32 cellular contexts compared by ENCODE assay signal in genomic region chr6:2416128-2416712, GRCh38.
"Had no signal": no experiment of that assay in that cellular context is flagged by ENCODE, and none has a peak within 500 bp of the region (broad histone marks: within the 10 kb centered on the region; RNA-seq: fewer than 3 reads in every experiment).

No MANE protein-coding gene starts in this region.

- H3K9me3 Mint-ChIP-seq: activated CD4-positive, alpha-beta memory T cell treated with anti-CD3 and anti-CD28 coated beads, Interleukin-2, amount 10 ng/mL, durations not matched to agents 7 days and 5 days; activated CD4-positive, alpha-beta T cell treated with anti-CD3 and anti-CD28 coated beads, Interleukin-2, amount 10 ng/mL, durations not matched to agents 7 days and 5 days; activated naive CD4-positive, alpha-beta T cell treated with anti-CD3 and anti-CD28 coated beads for 36 hours; activated naive CD4-positive, alpha-beta T cell treated with anti-CD3 and anti-CD28 coated beads, Interleukin-2, amount 50 U/mL, for 24 hours; activated naive CD8-positive, alpha-beta T cell treated with anti-CD3 and anti-CD28 coated beads for 36 hours; activated naive CD8-positive, alpha-beta T cell treated with anti-CD3 and anti-CD28 coated beads, Interleukin-2, amount 50 U/mL, for 24 hours; activated T-helper 1 cell treated with anti-CD3 and anti-CD28 coated beads, Interleukin-12 subunit alpha, Interleukin-12 subunit beta, Interleukin-2, Interleukin-4 antibody, amounts not matched to agents 30 ng/mL and 10 ng/mL and 1 ng/mL, durations not matched to agents 14 hours and 24 hours and 36 hours; activated T-helper 2 cell treated with anti-CD3 and anti-CD28 coated beads, Interferon-gamma antibody, Interleukin-2, Interleukin-4, amounts not matched to agents 10 μg/mL and 5 μg/mL and 100 μg/mL, durations not matched to agents 14 hours and 24 hours and 36 hours; effector memory CD8-positive, alpha-beta T cell had no signal

- H3K36me3 ChIP-seq: adrenal gland, gastrocnemius medialis had no signal

- H3K4me3 Mint-ChIP-seq: activated CD4-positive, alpha-beta memory T cell treated with anti-CD3 and anti-CD28 coated beads, Interleukin-2, amount 10 ng/mL, durations not matched to agents 7 days and 5 days; activated CD4-positive, alpha-beta T cell treated with anti-CD3 and anti-CD28 coated beads, Interleukin-2, amount 10 ng/mL, durations not matched to agents 7 days and 5 days; activated CD8-positive, alpha-beta memory T cell treated with anti-CD3 and anti-CD28 coated beads, Interleukin-2, amount 10 ng/mL, durations not matched to agents 7 days and 5 days; activated naive CD4-positive, alpha-beta T cell treated with anti-CD3 and anti-CD28 coated beads for 36 hours; activated naive CD4-positive, alpha-beta T cell treated with anti-CD3 and anti-CD28 coated beads, Interleukin-2, amount 50 U/mL, for 24 hours; activated naive CD8-positive, alpha-beta T cell treated with anti-CD3 and anti-CD28 coated beads for 36 hours; activated naive CD8-positive, alpha-beta T cell treated with anti-CD3 and anti-CD28 coated beads, Interleukin-2, amount 50 U/mL, for 24 hours; activated T-helper 1 cell treated with anti-CD3 and anti-CD28 coated beads, Interleukin-12 subunit alpha, Interleukin-12 subunit beta, Interleukin-2, Interleukin-4 antibody, amounts not matched to agents 30 ng/mL and 10 ng/mL and 1 ng/mL, durations not matched to agents 14 hours and 24 hours and 36 hours; effector memory CD8-positive, alpha-beta T cell had no signal

- H3K4me1 ChIP-seq: adrenal gland, body of pancreas, esophagus muscularis mucosa, gastrocnemius medialis, heart left ventricle had no signal

- H3K4me3 ChIP-seq: adrenal gland, body of pancreas, esophagus muscularis mucosa, gastrocnemius medialis, heart left ventricle had no signal

- ATAC-seq: activated CD8-positive, alpha-beta memory T cell treated with anti-CD3 and anti-CD28 coated beads, Interleukin-2, amount 10 ng/mL, durations not matched to agents 7 days and 5 days; activated naive CD8-positive, alpha-beta T cell treated with anti-CD3 and anti-CD28 coated beads, Interleukin-2, amount 50 U/mL, for 24 hours; body of pancreas; effector memory CD8-positive, alpha-beta T cell; foreskin keratinocyte; gastrocnemius medialis; heart left ventricle had no signal

- H3K4me1 Mint-ChIP-seq: activated CD4-positive, alpha-beta memory T cell treated with anti-CD3 and anti-CD28 coated beads, Interleukin-2, amount 10 ng/mL, durations not matched to agents 7 days and 5 days; activated CD4-positive, alpha-beta T cell treated with anti-CD3 and anti-CD28 coated beads, Interleukin-2, amount 10 ng/mL, durations not matched to agents 7 days and 5 days; activated CD8-positive, alpha-beta memory T cell treated with anti-CD3 and anti-CD28 coated beads, Interleukin-2, amount 10 ng/mL, durations not matched to agents 7 days and 5 days; activated naive CD4-positive, alpha-beta T cell treated with anti-CD3 and anti-CD28 coated beads, Interleukin-2, amount 50 U/mL, for 24 hours; activated naive CD8-positive, alpha-beta T cell treated with anti-CD3 and anti-CD28 coated beads for 36 hours; activated naive CD8-positive, alpha-beta T cell treated with anti-CD3 and anti-CD28 coated beads, Interleukin-2, amount 50 U/mL, for 24 hours had no signal

- DNase-seq: activated CD4-positive, alpha-beta memory T cell treated with anti-CD3 and anti-CD28 coated beads, Interleukin-2, amount 10 ng/mL, durations not matched to agents 7 days and 5 days; activated CD4-positive, alpha-beta T cell treated with anti-CD3 and anti-CD28 coated beads for 1 hour; activated CD4-positive, alpha-beta T cell treated with anti-CD3 and anti-CD28 coated beads for 4 hours; activated CD4-positive, alpha-beta T cell treated with anti-CD3 and anti-CD28 coated beads, Interleukin-2, amount 10 ng/mL, durations not matched to agents 7 days and 5 days; activated CD4-positive, alpha-beta T cell treated with anti-CD3 and anti-CD28 coated beads, Interleukin-2, amount 50 U/mL, for 4 hours; activated CD8-positive, alpha-beta memory T cell treated with anti-CD3 and anti-CD28 coated beads, Interleukin-2, amount 10 ng/mL, durations not matched to agents 7 days and 5 days; activated CD8-positive, alpha-beta memory T cell treated with anti-CD3 and anti-CD28 coated beads, Interleukin-2, amount 50 U/mL, for 4 hours; activated effector memory CD4-positive, alpha-beta T cell treated with anti-CD3 and anti-CD28 coated beads, Interleukin-2, amount 50 U/mL, for 16 hours; activated naive CD4-positive, alpha-beta T cell treated with anti-CD3 and anti-CD28 coated beads for 36 hours; activated naive CD8-positive, alpha-beta T cell treated with anti-CD3 and anti-CD28 coated beads for 36 hours; activated naive CD8-positive, alpha-beta T cell treated with anti-CD3 and anti-CD28 coated beads, Interleukin-2, amount 50 U/mL, for 24 hours; activated T-cell treated with anti-CD3 and anti-CD28 coated beads, Interleukin-2, amount 50 U/mL, for 1 hour; activated T-cell treated with anti-CD3 and anti-CD28 coated beads, Interleukin-2, amount 50 U/mL, for 48 hours; adrenal gland; amygdala; aorta; body of pancreas; caudate nucleus; cortex of kidney; dermis blood vessel endothelial cell; effector CD4-positive, alpha-beta T cell; effector memory CD8-positive, alpha-beta T cell; erythroblast; foreskin keratinocyte; gastrocnemius medialis; glutamatergic neuron; heart left ventricle; T-helper 2 cell had no signal

- H3K9me3 ChIP-seq: adrenal gland, body of pancreas, esophagus muscularis mucosa, gastrocnemius medialis, heart left ventricle had no signal

- H3K27me3 ChIP-seq: adrenal gland, body of pancreas, esophagus muscularis mucosa, foreskin keratinocyte, gastrocnemius medialis, heart left ventricle had no signal

- H3K27me3 Mint-ChIP-seq: activated CD4-positive, alpha-beta memory T cell treated with anti-CD3 and anti-CD28 coated beads, Interleukin-2, amount 10 ng/mL, durations not matched to agents 7 days and 5 days; activated CD4-positive, alpha-beta T cell treated with anti-CD3 and anti-CD28 coated beads, Interleukin-2, amount 10 ng/mL, durations not matched to agents 7 days and 5 days; activated CD8-positive, alpha-beta memory T cell treated with anti-CD3 and anti-CD28 coated beads, Interleukin-2, amount 10 ng/mL, durations not matched to agents 7 days and 5 days; activated naive CD4-positive, alpha-beta T cell treated with anti-CD3 and anti-CD28 coated beads, Interleukin-2, amount 50 U/mL, for 24 hours; activated naive CD8-positive, alpha-beta T cell treated with anti-CD3 and anti-CD28 coated beads for 36 hours; activated naive CD8-positive, alpha-beta T cell treated with anti-CD3 and anti-CD28 coated beads, Interleukin-2, amount 50 U/mL, for 24 hours; effector memory CD8-positive, alpha-beta T cell had no signal

- H3K27ac ChIP-seq: adrenal gland, body of pancreas, esophagus muscularis mucosa, foreskin keratinocyte, gastrocnemius medialis, heart left ventricle had no signal

- H3K27ac Mint-ChIP-seq: activated CD4-positive, alpha-beta memory T cell treated with anti-CD3 and anti-CD28 coated beads, Interleukin-2, amount 10 ng/mL, durations not matched to agents 7 days and 5 days; activated CD4-positive, alpha-beta T cell treated with anti-CD3 and anti-CD28 coated beads, Interleukin-2, amount 10 ng/mL, durations not matched to agents 7 days and 5 days; activated CD8-positive, alpha-beta memory T cell treated with anti-CD3 and anti-CD28 coated beads, Interleukin-2, amount 10 ng/mL, durations not matched to agents 7 days and 5 days; activated naive CD4-positive, alpha-beta T cell treated with anti-CD3 and anti-CD28 coated beads for 36 hours; activated naive CD4-positive, alpha-beta T cell treated with anti-CD3 and anti-CD28 coated beads, Interleukin-2, amount 50 U/mL, for 24 hours; activated naive CD8-positive, alpha-beta T cell treated with anti-CD3 and anti-CD28 coated beads for 36 hours; activated naive CD8-positive, alpha-beta T cell treated with anti-CD3 and anti-CD28 coated beads, Interleukin-2, amount 50 U/mL, for 24 hours; activated T-helper 1 cell treated with anti-CD3 and anti-CD28 coated beads, Interleukin-12 subunit alpha, Interleukin-12 subunit beta, Interleukin-2, Interleukin-4 antibody, amounts not matched to agents 30 ng/mL and 10 ng/mL and 1 ng/mL, durations not matched to agents 14 hours and 24 hours and 36 hours; activated T-helper 2 cell treated with anti-CD3 and anti-CD28 coated beads, Interferon-gamma antibody, Interleukin-2, Interleukin-4, amounts not matched to agents 10 μg/mL and 5 μg/mL and 100 μg/mL, durations not matched to agents 14 hours and 24 hours and 36 hours; effector memory CD8-positive, alpha-beta T cell had no signal

- H3K36me3 Mint-ChIP-seq: activated CD8-positive, alpha-beta memory T cell treated with anti-CD3 and anti-CD28 coated beads, Interleukin-2, amount 10 ng/mL, durations not matched to agents 7 days and 5 days; activated naive CD8-positive, alpha-beta T cell treated with anti-CD3 and anti-CD28 coated beads for 36 hours had no signal
